Comparison of ENCODE assay signal across 9 cellular contexts in the genomic region with DNA sequence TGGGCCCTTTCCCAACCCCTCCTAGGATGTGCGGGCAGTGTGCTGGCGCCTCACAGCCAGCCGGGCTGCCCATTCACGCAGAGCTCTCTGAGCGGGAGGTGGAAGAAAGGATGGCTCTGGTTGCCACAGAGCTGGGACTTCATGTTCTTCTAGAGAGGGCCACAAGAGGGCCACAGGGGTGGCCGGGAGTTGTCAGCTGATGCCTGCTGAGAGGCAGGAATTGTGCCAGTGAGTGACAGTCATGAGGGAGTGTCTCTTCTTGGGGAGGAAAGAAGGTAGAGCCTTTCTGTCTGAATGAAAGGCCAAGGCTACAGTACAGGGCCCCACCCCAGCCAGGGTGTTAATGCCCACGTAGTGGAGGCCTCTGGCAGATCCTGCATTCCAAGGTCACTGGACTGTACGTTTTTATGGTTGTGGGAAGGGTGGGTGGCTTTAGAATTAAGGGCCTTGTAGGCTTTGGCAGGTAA. TPM values are rescaled to one million over a fixed set of nuclear protein-coding genes. Genes with fewer than 3 reads are reported as not detected.
DNase-seq lines count a peak whose midpoint lies in the region; ATAC-seq, FAIRE-seq and TF ChIP-seq lines count a peak whose summit lies in the region.
"Had no signal": no experiment of that assay in that cellular context is flagged by ENCODE, and none has a peak within 500 bp of the region (broad histone marks: within the 10 kb centered on the region; RNA-seq: fewer than 3 reads in every experiment).

No MANE protein-coding gene starts in this region.

- H3K27ac ChIP-seq in H1 (ENCODE audit: low read depth, low read length): no peak overlapping the region
- H3K27ac ChIP-seq in mesendoderm (ENCODE audit: low read depth, low read length): no peak overlapping the region

- H3F3A ChIP-seq in Loucy (ENCODE audit: low read depth): no peaks in the 10 kb centered on the region

- H3K79me2 ChIP-seq in Loucy (ENCODE audit: insufficient read depth, low read length) (no peaks in the 10 kb centered on the region), H1 (ENCODE audit: control insufficient read depth in 1 of 2, insufficient read depth in 2 of 2, low read length in 2 of 2) (no peaks in the 10 kb centered on the region; a peak in 1 of 4 replicates), mesendoderm (ENCODE audit: control insufficient read depth, insufficient read depth, low read length) (no peaks in the 10 kb centered on the region)

- H3K23me2 ChIP-seq in H1 (ENCODE audit: low read depth, low read length): no peaks in the 10 kb centered on the region

- WGBS in H1 (ENCODE audit: extremely low coverage in 1 of 2, insufficient coverage in 1 of 2, insufficient read length in 1 of 2, insufficient replicate concordance in 2 of 2, low coverage in 1 of 2, low lambda C conversion rate in 2 of 2, missing lambda C conversion rate in 1 of 2), 2 experiments: 25% methylated on average over 8 of the region's 8 CpGs; no CpG with 5 or more reads in 1 of the 2 experiments
- WGBS in mesendoderm (ENCODE audit: extremely low coverage, insufficient coverage, low lambda C conversion rate): no CpG with 5 or more reads among the region's 8 CpGs

- H3K27me3 ChIP-seq in Loucy (ENCODE audit: insufficient read depth, low read length, poor library complexity, severe bottlenecking) (no peaks in the 10 kb centered on the region), H1 (replicated peaks in 1 of 4; ENCODE audit: control insufficient read depth in 3 of 4, extremely low read depth in 1 of 4, insufficient read depth in 3 of 4, low read length in 3 of 4) (no peaks in the 10 kb centered on the region), mesendoderm (ENCODE audit: insufficient read depth, low read length, poor library complexity) (no peaks in the 10 kb centered on the region)

- H4K20me1 ChIP-seq in Loucy (ENCODE audit: insufficient read depth, low read length, poor library complexity, severe bottlenecking) (no peaks in the 10 kb centered on the region), H1 (replicated peaks in 1 of 2; ENCODE audit: control insufficient read depth in 1 of 2, insufficient read depth in 2 of 2, low read length in 2 of 2) (peaks cover 4 to 18% of the 10 kb centered on the region in 2 experiments)

- FAIRE-seq in H1 (lab: Jason Lieb, UNC): peak; percentile 50
- FAIRE-seq: A204.1 had no signal

- CTCF ChIA-PET in H1 (lab: Charles Lee; ENCODE audit: partially characterized antibody): interaction anchor here (0.7 to 7.4 kb wide), 13 partner anchors 8 to 196 kb away, joined by 3 to 49 read pairs (median 5); partner anchors contain the start of genes CLCN2, FAM131A and POLR2H
- CTCF ChIA-PET in activated naive CD4-positive, alpha-beta T cell treated with anti-CD3 and anti-CD28 coated beads, Interleukin-2, amount 10 ng/mL, durations not matched to agents 7 days and 5 days (lab: Charles Lee): interaction anchor here (0.6 to 2.5 kb wide), 4 partner anchors 8 to 457 kb away, joined by 3 to 6 read pairs (median 4); no protein-coding TSS in a partner anchor

- H2BK20ac ChIP-seq in H1 (ENCODE audit: low read length): no peak overlapping the region

- H3K4me3 ChIP-seq in Loucy (ENCODE audit: low read length, poor library complexity, severe bottlenecking) (no peak overlapping the region), H1 (ENCODE audit: extremely low read depth in 1 of 4, insufficient read depth in 2 of 4, low read depth in 3 of 4, low read length in 4 of 4) (no peak overlapping the region), mesendoderm (ENCODE audit: low read length) (no peak overlapping the region)

- H2AK5ac ChIP-seq in H1 (ENCODE audit: low read depth, low read length) (no peak overlapping the region), mesendoderm (ENCODE audit: low read length) (no peak overlapping the region)

- H2BK5ac ChIP-seq in H1 (ENCODE audit: low read depth, low read length) (no peak overlapping the region), mesendoderm (ENCODE audit: low read length) (no peak overlapping the region)

- no peak overlapping the region for H2AFZ ChIP-seq in Loucy (ENCODE audit: low read length)
- no peak overlapping the region for H2AFZ ChIP-seq in H1 (ENCODE audit: low read length)

- H4K91ac ChIP-seq in H1 (replicated peaks; ENCODE audit: insufficient read length, low read length): no peak overlapping the region

- H3K27me3 Mint-ChIP-seq in activated naive CD4-positive, alpha-beta T cell treated with anti-CD3 and anti-CD28 coated beads, Interleukin-2, amount 10 ng/mL, durations not matched to agents 7 days and 5 days: no peaks in the 10 kb centered on the region

- H3K23ac ChIP-seq in H1 (ENCODE audit: insufficient read length): no peak overlapping the region
- H3K23ac ChIP-seq in mesendoderm (ENCODE audit: low read length): no peak overlapping the region

- H4K8ac ChIP-seq in H1 (ENCODE audit: extremely low read depth, insufficient read depth, low read length) (no peak overlapping the region), mesendoderm (ENCODE audit: low read depth, low read length) (no peak overlapping the region)

- no peak overlapping the region for H3K14ac ChIP-seq in H1 (ENCODE audit: insufficient read length)

- no peaks in the 10 kb centered on the region for H3K9me3 ChIP-seq in Loucy (ENCODE audit: insufficient read depth, low read depth, low read length)
- H3K9me3 ChIP-seq in H1 (ENCODE audit: insufficient read depth in 2 of 2, low read depth in 1 of 2, low read length in 1 of 2): no peaks in the 10 kb centered on the region

- H3K36me3 Mint-ChIP-seq in activated naive CD4-positive, alpha-beta T cell treated with anti-CD3 and anti-CD28 coated beads, Interleukin-2, amount 10 ng/mL, durations not matched to agents 7 days and 5 days: no peaks in the 10 kb centered on the region

- no peak for ATAC-seq in HG02759 (IDR thresholded peaks at IDR 0.05; ENCODE audit: unreplicated experiment)

- TF ChIP-seq POLR2A in H1 (IDR thresholded peaks at IDR 0.05; ENCODE audit: control extremely low read depth in 1 of 2, low read depth in 2 of 2, low read length in 2 of 2): no peak

- TF ChIP-seq CTCF in Loucy (conservative IDR thresholded peaks at IDR 0.05; ENCODE audit: low read length) (peak; percentile 58), H1 (IDR thresholded peaks at IDR 0.05; ENCODE audit: control extremely low read depth in 1 of 3, insufficient read depth in 1 of 3, low read depth in 1 of 3, low read length in 3 of 3) (peak in 2 of 3 experiments; percentile 63 to 78; a peak in 3 of 4 replicates)

- H3K36me3 ChIP-seq in Loucy (ENCODE audit: insufficient read depth, low read length) (no peaks in the 10 kb centered on the region), H1 (ENCODE audit: control insufficient read depth in 2 of 4, insufficient read depth in 4 of 4, low read length in 3 of 4) (peaks cover 0 to 16% (median 1%) of the 10 kb centered on the region in 4 experiments; a peak in 6 of 8 replicates), mesendoderm (ENCODE audit: control insufficient read depth, insufficient read depth, low read length) (peaks cover 5% of the 10 kb centered on the region)

- H4K5ac ChIP-seq in H1 (ENCODE audit: insufficient read length, low read depth, low read length): no peak overlapping the region
- no peak overlapping the region for H4K5ac ChIP-seq in mesendoderm (ENCODE audit: low read length)

- H3K56ac ChIP-seq in H1 (replicated peaks; ENCODE audit: insufficient read length, low read depth, low read length) (no peak overlapping the region), mesendoderm (ENCODE audit: low read length) (peak overlapping the region; percentile 49)

- DNase-seq in NCI-H1417 (lab: John Stamatoyannopoulos, UW) (peak; percentile 25 to 66 (median 64)), NCI-H1417 treated with DMSO at 0.1 percent for 48 hours (lab: John Stamatoyannopoulos, UW) (no peak), SHP77 treated with DMSO at 0.1 percent for 48 hours (lab: John Stamatoyannopoulos, UW) (peak; percentile 19), H1 (ENCODE audit: low read depth in 1 of 2, low spot score in 2 of 2) (peak in 1 of 2 experiments; percentile 64), mesendoderm (peak; percentile 96)
- DNase-seq in activated naive CD4-positive, alpha-beta T cell treated with anti-CD3 and anti-CD28 coated beads, Interleukin-2, amount 10 ng/mL, durations not matched to agents 7 days and 5 days: no peak

- H3K4me1 Mint-ChIP-seq in activated naive CD4-positive, alpha-beta T cell treated with anti-CD3 and anti-CD28 coated beads, Interleukin-2, amount 10 ng/mL, durations not matched to agents 7 days and 5 days: peaks cover 6% of the 10 kb centered on the region

- no peak overlapping the region; the same call in 1 of the 2 replicates for H3K18ac ChIP-seq in H1 (ENCODE audit: extremely low read depth, low read length)
- H3K18ac ChIP-seq in mesendoderm (ENCODE audit: low read length): no peak overlapping the region

- H3K79me1 ChIP-seq in H1 (ENCODE audit: low read depth, low read length) (no peaks in the 10 kb centered on the region; the same call in 1 of the 2 replicates), mesendoderm (ENCODE audit: low read length) (no peaks in the 10 kb centered on the region)

- no peak overlapping the region for H3K4me3 Mint-ChIP-seq in activated naive CD4-positive, alpha-beta T cell treated with anti-CD3 and anti-CD28 coated beads, Interleukin-2, amount 10 ng/mL, durations not matched to agents 7 days and 5 days

- H3K4me1 ChIP-seq in Loucy (ENCODE audit: insufficient read depth, low read length, poor library complexity, severe bottlenecking) (peaks cover 7% of the 10 kb centered on the region), H1 (replicated peaks in 1 of 4; ENCODE audit: control insufficient read depth in 3 of 4, insufficient read depth in 4 of 4, low read length in 3 of 4) (peaks cover 0 to 10% (median 7%) of the 10 kb centered on the region in 4 experiments; a peak in 6 of 7 replicates), mesendoderm (ENCODE audit: control insufficient read depth, low read depth, low read length) (peaks cover 4% of the 10 kb centered on the region)

- H2BK12ac ChIP-seq in H1 (ENCODE audit: low read depth, low read length): no peak overlapping the region

- no peak overlapping the region for H3K9ac ChIP-seq in Loucy (ENCODE audit: low read depth, low read length, poor library complexity, severe bottlenecking)
- H3K9ac ChIP-seq in H1 (replicated peaks in 1 of 4; ENCODE audit: extremely low read depth in 1 of 4, low read depth in 3 of 4, low read length in 3 of 4): no peak overlapping the region
- peak overlapping the region; percentile 29 for H3K9ac ChIP-seq in mesendoderm (ENCODE audit: low read length)

- H3K27ac Mint-ChIP-seq in activated naive CD4-positive, alpha-beta T cell treated with anti-CD3 and anti-CD28 coated beads, Interleukin-2, amount 10 ng/mL, durations not matched to agents 7 days and 5 days: no peak overlapping the region

- TF ChIP-seq EP300 in H1 (IDR thresholded peaks at IDR 0.05; ENCODE audit: borderline replicate concordance in 1 of 2, low read depth in 2 of 2, low read length in 2 of 2): 0 out of 3 replicates have a peak, but pooled peaks of 1 of the 2 experiments have one; percentile 38

- TF ChIP-seq RAD21 in H1 (IDR thresholded peaks at IDR 0.05 in 1 of 2, conservative IDR thresholded peaks at IDR 0.05 in 1 of 2; ENCODE audit: low read depth in 2 of 2, low read length in 2 of 2): peak; percentile 28 to 53; a peak in 3 of 4 replicates

- POLR2A ChIA-PET in H1 (lab: Charles Lee; ENCODE audit: partially characterized antibody): interaction anchor here (0.6 to 2.4 kb wide), 11 partner anchors 9 to 180 kb away, joined by 3 to 15 read pairs (median 3); partner anchors contain the start of genes CLCN2, FAM131A and POLR2H

- H3K4ac ChIP-seq in H1 (replicated peaks; ENCODE audit: insufficient read length, low read depth, low read length) (no peak overlapping the region), mesendoderm (ENCODE audit: low read depth, low read length) (no peak overlapping the region)

- no peak overlapping the region for H2BK15ac ChIP-seq in H1 (ENCODE audit: low read length)
- H2BK15ac ChIP-seq in mesendoderm (replicated peaks; ENCODE audit: low read depth): no peak overlapping the region

- H2BK120ac ChIP-seq in H1 (replicated peaks; ENCODE audit: low read depth, low read length): no peak overlapping the region
- no peak overlapping the region for H2BK120ac ChIP-seq in mesendoderm (ENCODE audit: low read depth, low read length)

- H3K4me2 ChIP-seq in Loucy (ENCODE audit: low read depth, low read length, poor library complexity, severe bottlenecking): no peak overlapping the region
- H3K4me2 ChIP-seq in H1 (ENCODE audit: insufficient read depth in 1 of 2, low read depth in 2 of 2, low read length in 2 of 2): peak overlapping the region in 1 of 2 experiments; percentile 33; a peak in 1 of 4 replicates
- H3K4me2 ChIP-seq in mesendoderm (ENCODE audit: low read length): no peak overlapping the region

- H3K9me2 ChIP-seq in Loucy (replicated peaks; ENCODE audit: low read depth, low read length): no peaks in the 10 kb centered on the region

- H3K9me3 Mint-ChIP-seq in activated naive CD4-positive, alpha-beta T cell treated with anti-CD3 and anti-CD28 coated beads, Interleukin-2, amount 10 ng/mL, durations not matched to agents 7 days and 5 days: no peaks in the 10 kb centered on the region

RNA-seq across cellular contexts. Expression of gene FAM131A, which starts 8.3 kb away (rescaled TPM):
- 15.4 and 16.0 TPM in 2 replicates for total RNA-seq in H1 (2021; fragmentation: NEBNext Ultra II Directional; extraction: Animal tissue kit (Norgen Biotek cat#: 25700))
- polyA plus RNA-seq in H1 (2011; rRNA removed): 21.9 and 35.3 TPM in 2 replicates
- polyA plus RNA-seq in H1 (2011; cell fraction: cytosol; rRNA removed): 27.7 TPM
- polyA plus RNA-seq in H1 (2011; cell fraction: nucleus; rRNA removed): 29.2 TPM
- 10.0 to 18.5 TPM (median 15.4 TPM) in 4 replicates for polyA plus RNA-seq in H1 (2012, experiment 1 of 2)
- polyA plus RNA-seq in H1 (2012, experiment 2 of 2): 12.7 TPM
- polyA plus RNA-seq in H1 (2013, experiment 1 of 2): 9.2 TPM
- polyA plus RNA-seq in H1 (2013, experiment 2 of 2): 8.7 TPM
- polyA minus RNA-seq in H1 (2011; rRNA and poly(A)+ RNA removed): 8.8 and 13.9 TPM in 2 replicates
- 7.0 TPM for polyA minus RNA-seq in H1 (2011; cell fraction: cytosol; rRNA and poly(A)+ RNA removed)
- polyA minus RNA-seq in H1 (2011; cell fraction: nucleus; rRNA and poly(A)+ RNA removed): 12.1 TPM
- 4.8 TPM for polyA plus RNA-seq in mesendoderm (2013, experiment 1 of 2)
- 5.1 TPM for polyA plus RNA-seq in mesendoderm (2013, experiment 2 of 2)

RNA-seq across cellular contexts. Expression of gene CLCN2, which starts 15.7 kb away (rescaled TPM):
- 11.8 and 13.7 TPM in 2 replicates for total RNA-seq in H1 (2021; fragmentation: NEBNext Ultra II Directional; extraction: Animal tissue kit (Norgen Biotek cat#: 25700))
- polyA plus RNA-seq in H1 (2011; rRNA removed): 16.1 and 20.7 TPM in 2 replicates
- 11.9 TPM for polyA plus RNA-seq in H1 (2011; cell fraction: cytosol; rRNA removed)
- 101 TPM for polyA plus RNA-seq in H1 (2011; cell fraction: nucleus; rRNA removed)
- 10.2 to 14.4 TPM (median 13.8 TPM) in 4 replicates for polyA plus RNA-seq in H1 (2012, experiment 1 of 2)
- polyA plus RNA-seq in H1 (2012, experiment 2 of 2): 9.8 TPM
- polyA plus RNA-seq in H1 (2013, experiment 1 of 2): 12.1 TPM
- polyA plus RNA-seq in H1 (2013, experiment 2 of 2): 9.9 TPM
- 21.6 and 30.2 TPM in 2 replicates for polyA minus RNA-seq in H1 (2011; rRNA and poly(A)+ RNA removed)
- 10.0 TPM for polyA minus RNA-seq in H1 (2011; cell fraction: cytosol; rRNA and poly(A)+ RNA removed)
- 57.3 TPM for polyA minus RNA-seq in H1 (2011; cell fraction: nucleus; rRNA and poly(A)+ RNA removed)
- 3.7 TPM for polyA plus RNA-seq in mesendoderm (2013, experiment 1 of 2)
- 3.9 TPM for polyA plus RNA-seq in mesendoderm (2013, experiment 2 of 2)

RNA-seq across cellular contexts. Expression of gene POLR2H, which starts 15.8 kb away (rescaled TPM):
- 113 and 118 TPM in 2 replicates for total RNA-seq in H1 (2021; fragmentation: NEBNext Ultra II Directional; extraction: Animal tissue kit (Norgen Biotek cat#: 25700))
- polyA plus RNA-seq in H1 (2011; rRNA removed): 253 and 335 TPM in 2 replicates
- polyA plus RNA-seq in H1 (2011; cell fraction: cytosol; rRNA removed): 372 TPM
- polyA plus RNA-seq in H1 (2011; cell fraction: nucleus; rRNA removed): 132 TPM
- 156 to 183 TPM (median 164 TPM) in 4 replicates for polyA plus RNA-seq in H1 (2012, experiment 1 of 2)
- 190 TPM for polyA plus RNA-seq in H1 (2012, experiment 2 of 2)
- polyA plus RNA-seq in H1 (2013, experiment 1 of 2): 109 TPM
- 115 TPM for polyA plus RNA-seq in H1 (2013, experiment 2 of 2)
- polyA minus RNA-seq in H1 (2011; rRNA and poly(A)+ RNA removed): 65.8 and 81.4 TPM in 2 replicates
- polyA minus RNA-seq in H1 (2011; cell fraction: cytosol; rRNA and poly(A)+ RNA removed): 55.6 TPM
- 54.6 TPM for polyA minus RNA-seq in H1 (2011; cell fraction: nucleus; rRNA and poly(A)+ RNA removed)
- 89.1 TPM for polyA plus RNA-seq in mesendoderm (2013, experiment 1 of 2)
- 91.1 TPM for polyA plus RNA-seq in mesendoderm (2013, experiment 2 of 2)

RNA-seq across cellular contexts. Expression of gene EIF4G1, which starts 31.3 kb away (rescaled TPM):
- total RNA-seq in H1 (2021; fragmentation: NEBNext Ultra II Directional; extraction: Animal tissue kit (Norgen Biotek cat#: 25700)): 473 and 480 TPM in 2 replicates
- polyA plus RNA-seq in H1 (2011; rRNA removed): 318 and 421 TPM in 2 replicates
- 188 TPM for polyA plus RNA-seq in H1 (2011; cell fraction: cytosol; rRNA removed)
- polyA plus RNA-seq in H1 (2011; cell fraction: nucleus; rRNA removed): 535 TPM
- 236 to 375 TPM (median 350 TPM) in 4 replicates for polyA plus RNA-seq in H1 (2012, experiment 1 of 2)
- polyA plus RNA-seq in H1 (2012, experiment 2 of 2): 251 TPM
- polyA plus RNA-seq in H1 (2013, experiment 1 of 2): 278 TPM
- 258 TPM for polyA plus RNA-seq in H1 (2013, experiment 2 of 2)
- 334 and 358 TPM in 2 replicates for polyA minus RNA-seq in H1 (2011; rRNA and poly(A)+ RNA removed)
- polyA minus RNA-seq in H1 (2011; cell fraction: cytosol; rRNA and poly(A)+ RNA removed): 203 TPM
- polyA minus RNA-seq in H1 (2011; cell fraction: nucleus; rRNA and poly(A)+ RNA removed): 138 TPM
- 364 TPM for polyA plus RNA-seq in mesendoderm (2013, experiment 1 of 2)
- polyA plus RNA-seq in mesendoderm (2013, experiment 2 of 2): 356 TPM

RNA-seq across cellular contexts. Expression of gene THPO, which starts 32.3 kb away (rescaled TPM):
- total RNA-seq in H1 (2021; fragmentation: NEBNext Ultra II Directional; extraction: Animal tissue kit (Norgen Biotek cat#: 25700)): 0.40 and 1.2 TPM in 2 replicates
- 0.82 and 1.4 TPM in 2 replicates for polyA plus RNA-seq in H1 (2011; rRNA removed)
- 0.56 TPM for polyA plus RNA-seq in H1 (2011; cell fraction: cytosol; rRNA removed)
- polyA plus RNA-seq in H1 (2011; cell fraction: nucleus; rRNA removed): 0.94 TPM
- 0.68 to 1.2 TPM (median 0.87 TPM) in 4 replicates for polyA plus RNA-seq in H1 (2012, experiment 1 of 2)
- polyA plus RNA-seq in H1 (2012, experiment 2 of 2): 0.66 TPM
- polyA plus RNA-seq in H1 (2013, experiment 1 of 2): 0.43 TPM
- polyA plus RNA-seq in H1 (2013, experiment 2 of 2): 0.53 TPM
- polyA minus RNA-seq in H1 (2011; rRNA and poly(A)+ RNA removed): 0.37 and 1.0 TPM in 2 replicates
- polyA minus RNA-seq in H1 (2011; cell fraction: cytosol; rRNA and poly(A)+ RNA removed): 1.2 TPM
- polyA minus RNA-seq in H1 (2011; cell fraction: nucleus; rRNA and poly(A)+ RNA removed): 0.50 TPM
- polyA plus RNA-seq in mesendoderm (2013, experiment 1 of 2): 0.44 TPM
- 0.60 TPM for polyA plus RNA-seq in mesendoderm (2013, experiment 2 of 2)

Comparison
In these comparisons a context has a peak if more than half of its experiments do, and no peak if none do; other contexts are left out.
1. DNase-seq: peak in NCI-H1417 (3 of 3), SHP77 treated with DMSO at 0.1 percent for 48 hours (single experiment) and mesendoderm (single experiment); none in NCI-H1417 treated with DMSO at 0.1 percent for 48 hours (single experiment) and activated naive CD4-positive, alpha-beta T cell treated with anti-CD3 and anti-CD28 coated beads, Interleukin-2, amount 10 ng/mL, durations not matched to agents 7 days and 5 days (single experiment).